ENCODE assay signal across 17 cellular contexts in the genomic region with DNA sequence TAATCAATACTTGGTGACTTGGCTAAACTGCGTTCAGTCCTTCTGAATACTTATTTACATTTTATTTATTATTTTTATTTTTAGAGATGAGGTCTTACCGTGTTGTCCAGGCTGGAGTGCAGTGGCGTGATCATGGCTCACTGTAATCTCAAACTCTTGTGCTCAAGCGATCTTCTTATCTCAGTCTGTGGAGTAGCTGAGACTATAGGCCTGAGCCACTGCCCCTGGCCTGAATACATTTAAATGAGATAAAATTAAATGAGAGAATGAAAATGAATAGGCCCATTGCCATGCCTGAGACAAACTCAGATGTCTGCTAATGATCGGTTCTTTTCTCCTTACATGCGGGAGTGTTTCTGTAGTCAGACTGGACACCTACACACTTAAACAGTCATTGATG.
DNase-seq lines count a peak whose midpoint lies in the region; ATAC-seq and TF ChIP-seq lines count a peak whose summit lies in the region.
"Had no signal": no experiment of that assay in that cellular context is flagged by ENCODE, and none has a peak within 500 bp of the region (broad histone marks: within the 10 kb centered on the region; RNA-seq: fewer than 3 reads in every experiment).

No MANE protein-coding gene starts in this region.

- H3K4me3 ChIP-seq in ACC112 (ENCODE audit: low read depth, low read length) (no peak overlapping the region), endodermal cell (ENCODE audit: low read length) (no peak overlapping the region), psoas muscle (no peak overlapping the region), aorta (ENCODE audit: low read length in 2 of 2) (no peak overlapping the region)
- H3K4me3 ChIP-seq: pancreas had no signal

- H3K36me3 Mint-ChIP-seq in endodermal cell (ENCODE audit: low read depth) = peaks cover 8% of the 10 kb centered on the region

- H3K27me3 ChIP-seq in ACC112 (ENCODE audit: insufficient read depth, low read length) (no peaks in the 10 kb centered on the region), endodermal cell (ENCODE audit: control insufficient read depth, insufficient read depth, low read length, poor library complexity, severe bottlenecking) (no peaks in the 10 kb centered on the region), psoas muscle (ENCODE audit: insufficient read depth in 3 of 3, low read length in 2 of 3) (no peaks in the 10 kb centered on the region), aorta (ENCODE audit: control insufficient read depth in 1 of 2, insufficient read depth in 2 of 2, low read length in 1 of 2) (no peaks in the 10 kb centered on the region)
- H3K27me3 ChIP-seq: pancreas had no signal

- H3K27me3 Mint-ChIP-seq in endodermal cell (ENCODE audit: insufficient read depth) = no peaks in the 10 kb centered on the region
- H3K27me3 Mint-ChIP-seq: CD4-positive, CD25-positive, alpha-beta regulatory T cell had no signal

- ATAC-seq in psoas muscle = no peak
- ATAC-seq in aorta (ENCODE audit: low FRiP score) = no peak

- H3K27ac ChIP-seq in ACC112 (ENCODE audit: low read depth, low read length) (peak overlapping the region; percentile 63; the same call in 1 of the 2 replicates), KOPT-K1 (ENCODE audit: low read depth, low read length, poor library complexity, severe bottlenecking) (peak overlapping the region; percentile 97), endodermal cell (ENCODE audit: low read depth, low read length) (peak overlapping the region; percentile 100), psoas muscle (peak overlapping the region; percentile 67), aorta (ENCODE audit: low read depth in 1 of 2, low read length in 2 of 2) (no peak overlapping the region)

- DNase-seq in endodermal cell (no peak), psoas muscle (no peak), NCI-H2227 (lab: John Stamatoyannopoulos, UW; ENCODE audit: unreplicated experiment) (no peak), NCI-H524 (lab: John Stamatoyannopoulos, UW) (no peak), aorta (no peak), NCI-H1048 (lab: John Stamatoyannopoulos, UW) (no peak)
- DNase-seq: activated CD4-positive, alpha-beta T cell treated with anti-CD3 and anti-CD28 coated beads, Interleukin-2, amount 50 U/mL, for 48 hours; activated CD4-positive, CD25-positive, alpha-beta regulatory T cell; CD4-positive, CD25-positive, alpha-beta regulatory T cell; DMS 273 treated with DMSO at 0.1 percent for 48 hours; effector CD4-positive, alpha-beta T cell; NCI-H1436; NCI-H69; pancreas; T-helper 9 cell had no signal

- H3K4me3 Mint-ChIP-seq in endodermal cell = no peak overlapping the region
- H3K4me3 Mint-ChIP-seq: CD4-positive, CD25-positive, alpha-beta regulatory T cell had no signal

- H3K9me3 Mint-ChIP-seq in endodermal cell = no peaks in the 10 kb centered on the region
- H3K9me3 Mint-ChIP-seq: CD4-positive, CD25-positive, alpha-beta regulatory T cell had no signal

- peaks cover 19% of the 10 kb centered on the region for H3K4me1 ChIP-seq in ACC112 (ENCODE audit: control insufficient read depth, insufficient read depth, low read length, unreplicated experiment)
- no peaks in the 10 kb centered on the region for H3K4me1 ChIP-seq in endodermal cell (ENCODE audit: control insufficient read depth, insufficient read depth, low read length)
- peaks cover 72% of the 10 kb centered on the region for H3K4me1 ChIP-seq in psoas muscle
- H3K4me1 ChIP-seq in aorta (ENCODE audit: control insufficient read depth in 1 of 2, insufficient read depth in 2 of 2, low read length in 2 of 2) = peaks cover 1% of the 10 kb centered on the region in 2 donors

- WGBS in endodermal cell (ENCODE audit: insufficient coverage in 1 of 2, insufficient read length in 1 of 2), 2 experiments = 93% methylated on average over 5 of the region's 6 CpGs
- 89 to 98% (median 92%) methylated on average over 6 of the region's 6 CpGs for WGBS in psoas muscle, 3 donors
- 86 to 87% methylated on average over 6 of the region's 6 CpGs for WGBS in aorta, 2 donors

- intact Hi-C loops in psoas muscle (cut with DNase I) (no loop called here), aorta (cut with DNase I) (no loop called here)

- TF ChIP-seq CTCF in endodermal cell (conservative IDR thresholded peaks at IDR 0.05) = no peak
- TF ChIP-seq CTCF in psoas muscle (IDR thresholded peaks at IDR 0.05) = no peak

- peaks cover 89% of the 10 kb centered on the region for H3K79me2 ChIP-seq in ACC112 (ENCODE audit: control insufficient read depth, insufficient read depth, low read length, unreplicated experiment)

- H3K36me3 ChIP-seq in ACC112 (ENCODE audit: insufficient read depth, low read length) (peaks cover 8% of the 10 kb centered on the region; the same call in 1 of the 2 replicates), KOPT-K1 (ENCODE audit: insufficient read depth, low read length) (peaks cover 16% of the 10 kb centered on the region; the same call in 1 of the 2 replicates), endodermal cell (ENCODE audit: control insufficient read depth, insufficient read depth, low read length) (no peaks in the 10 kb centered on the region), psoas muscle (ENCODE audit: insufficient read depth in 1 of 2, low read depth in 1 of 2) (no peaks in the 10 kb centered on the region), aorta (ENCODE audit: control insufficient read depth in 1 of 2, insufficient read depth in 2 of 2, low read length in 1 of 2) (no peaks in the 10 kb centered on the region)
- H3K36me3 ChIP-seq: pancreas had no signal

- H3K9me3 ChIP-seq in KOPT-K1 (ENCODE audit: insufficient read depth, low read length, poor library complexity, severe bottlenecking) (no peaks in the 10 kb centered on the region), endodermal cell (ENCODE audit: control insufficient read depth, low read length) (no peaks in the 10 kb centered on the region), psoas muscle (no peaks in the 10 kb centered on the region), aorta (ENCODE audit: control insufficient read depth, low read length) (no peaks in the 10 kb centered on the region)
- H3K9me3 ChIP-seq: pancreas had no signal

- no peak overlapping the region for H3K9ac ChIP-seq in endodermal cell (ENCODE audit: extremely low read depth, low read length, poor library complexity, severe bottlenecking)

- no peak overlapping the region for H2AFZ ChIP-seq in ACC112 (ENCODE audit: low read length, unreplicated experiment)

- H3K27ac Mint-ChIP-seq in endodermal cell = no peak overlapping the region

- peaks cover 21% of the 10 kb centered on the region for H3K4me1 Mint-ChIP-seq in endodermal cell

Comparison
In these comparisons a context has a peak if more than half of its experiments do, and no peak if none do; other contexts are left out.
1. H3K27ac ChIP-seq: peak in ACC112 (single experiment), KOPT-K1 (single experiment), endodermal cell (single experiment) and psoas muscle (single experiment); none in aorta (0 of 2).